In genomic region chr5:93611510-93611899, GRCh38 we compare ENCODE assay signal across 20 cellular contexts. TPM values are rescaled to one million over a fixed set of nuclear protein-coding genes. Genes with fewer than 3 reads are reported as not detected.
DNase-seq lines count a peak whose midpoint lies in the region; ATAC-seq and TF ChIP-seq lines count a peak whose summit lies in the region.
"Had no signal": no experiment of that assay in that cellular context is flagged by ENCODE, and none has a peak within 500 bp of the region (broad histone marks: within the 10 kb centered on the region; RNA-seq: fewer than 3 reads in every experiment).

No MANE protein-coding gene starts in this region.

- peaks cover 4% of the 10 kb centered on the region for H4K20me1 ChIP-seq in smooth muscle cell (ENCODE audit: low read depth)
- H4K20me1 ChIP-seq in osteoblast (ENCODE audit: insufficient read depth, low read length) = peaks cover 2% of the 10 kb centered on the region

- no peak overlapping the region for H3K27ac Mint-ChIP-seq in activated T-cell treated with anti-CD3 and anti-CD28 coated beads, Interleukin-2, amount 50 U/mL, for 72 hours
- H3K27ac Mint-ChIP-seq in WTC11 = no peak overlapping the region
- H3K27ac Mint-ChIP-seq: activated T-helper 17 cell treated with anti-CD3 and anti-CD28 coated beads, Interleukin-2, amount 50 U/mL, for 72 hours had no signal

- H2AFZ ChIP-seq in smooth muscle cell (ENCODE audit: low read depth) = no peak overlapping the region
- no peak overlapping the region for H2AFZ ChIP-seq in osteoblast (ENCODE audit: low read length)

- H3K9ac ChIP-seq in iPS-15b (ENCODE audit: low read depth, low read length) = no peak overlapping the region
- no peak overlapping the region for H3K9ac ChIP-seq in smooth muscle cell (ENCODE audit: low read depth)

- H3K4me3 ChIP-seq in iPS-15b (ENCODE audit: low read depth, low read length) (peak overlapping the region; percentile 41), smooth muscle cell (no peak overlapping the region), osteoblast (ENCODE audit: insufficient read depth, low read length) (no peak overlapping the region)
- H3K4me3 ChIP-seq: lung, thyroid gland had no signal

- ATAC-seq in activated T-cell treated with anti-CD3 and anti-CD28 coated beads, Interleukin-2, amount 50 U/mL, for 72 hours (replicated peaks in 1 of 2) = no peak
- ATAC-seq in WTC11 = no peak
- no peak for ATAC-seq in HG02852 (IDR thresholded peaks at IDR 0.05; ENCODE audit: unreplicated experiment)
- ATAC-seq in GM18498 (IDR thresholded peaks at IDR 0.05; ENCODE audit: unreplicated experiment) = no peak
- ATAC-seq: activated CD4-positive, CD25-positive, alpha-beta regulatory T cell treated with anti-CD3 and anti-CD28 coated beads, Interleukin-2, amount 50 U/mL, for 24 hours; activated T-helper 17 cell treated with anti-CD3 and anti-CD28 coated beads, Interleukin-2, amount 50 U/mL, for 72 hours; naive thymus-derived CD4-positive, alpha-beta T cell had no signal

- POLR2A ChIA-PET in WTC11 (lab: Charles Lee) = interaction anchor here (0.8 to 1.1 kb wide), 2 partner anchors 9 to 29 kb away, joined by 3 to 4 read pairs; partner anchors contain the start of gene NR2F1

- TF ChIP-seq CTCF in WTC11 (IDR thresholded peaks at IDR 0.05) (no peak), smooth muscle cell (IDR thresholded peaks at IDR 0.05; ENCODE audit: borderline replicate concordance, insufficient read depth, poor library complexity, severe bottlenecking) (no peak), osteoblast (IDR thresholded peaks at IDR 0.05; ENCODE audit: extremely low read depth, low read depth, low read length) (no peak)

- 7% methylated on average over 7 of the region's 7 CpGs for whole genome bisulfite sequencing in smooth muscle cell (ENCODE audit: low lambda C conversion rate)

- H3K4me1 Mint-ChIP-seq in activated T-cell treated with anti-CD3 and anti-CD28 coated beads, Interleukin-2, amount 50 U/mL, for 72 hours (ENCODE audit: low read depth) = peaks cover 32% of the 10 kb centered on the region
- H3K4me1 Mint-ChIP-seq in WTC11 = peaks cover 52% of the 10 kb centered on the region
- H3K4me1 Mint-ChIP-seq: activated T-helper 17 cell treated with anti-CD3 and anti-CD28 coated beads, Interleukin-2, amount 50 U/mL, for 72 hours had no signal

- H3K36me3 ChIP-seq in iPS-15b (ENCODE audit: control insufficient read depth, insufficient read depth, low read length) = no peaks in the 10 kb centered on the region
- no peaks in the 10 kb centered on the region for H3K36me3 ChIP-seq in smooth muscle cell (ENCODE audit: low read depth)
- no peaks in the 10 kb centered on the region for H3K36me3 ChIP-seq in osteoblast (ENCODE audit: insufficient read depth, low read length)
- H3K36me3 ChIP-seq: thyroid gland had no signal

- peaks cover 0 to 3% of the 10 kb centered on the region in 2 donors for H3K36me3 Mint-ChIP-seq in activated T-cell treated with anti-CD3 and anti-CD28 coated beads, Interleukin-2, amount 50 U/mL, for 72 hours (ENCODE audit: insufficient read depth in 2 of 2)
- no peaks in the 10 kb centered on the region for H3K36me3 Mint-ChIP-seq in WTC11

- H3K27ac ChIP-seq in smooth muscle cell (ENCODE audit: low read depth) (no peak overlapping the region), osteoblast (ENCODE audit: low read depth, low read length) (no peak overlapping the region)
- H3K27ac ChIP-seq: thyroid gland had no signal

- H3K4me2 ChIP-seq in smooth muscle cell (peak overlapping the region; percentile 73), osteoblast (ENCODE audit: insufficient read depth, low read length) (no peak overlapping the region)

- no peaks in the 10 kb centered on the region for H3K79me2 ChIP-seq in smooth muscle cell (ENCODE audit: low read depth)
- no peaks in the 10 kb centered on the region for H3K79me2 ChIP-seq in osteoblast (ENCODE audit: insufficient read depth, low read length)

- H3K4me1 ChIP-seq in iPS-15b (ENCODE audit: control insufficient read depth, insufficient read depth, low read length) (peaks cover 15% of the 10 kb centered on the region), smooth muscle cell (ENCODE audit: low read depth) (peaks cover 12% of the 10 kb centered on the region), osteoblast (ENCODE audit: insufficient read depth, low read length) (peaks cover 15% of the 10 kb centered on the region)

- DNase-seq in activated T-cell treated with anti-CD3 and anti-CD28 coated beads, Interleukin-2, amount 50 U/mL, for 72 hours = no peak
- no peak for DNase-seq in activated T-cell treated with anti-CD3 and anti-CD28 coated beads, Interleukin-2, amount 50 U/mL, for 48 hours
- DNase-seq in WTC11 (ENCODE audit: low spot score) (no peak), smooth muscle cell (lab: John Stamatoyannopoulos, UW; ENCODE audit: unreplicated experiment) (no peak), osteoblast (ENCODE audit: insufficient read length, low spot score, missing footprints) (no peak)
- DNase-seq: 8988T; activated CD8-positive, alpha-beta memory T cell treated with anti-CD3 and anti-CD28 coated beads for 24 hours; DMS153; head of caudate nucleus; KG1; naive thymus-derived CD4-positive, alpha-beta T cell; NCI-H2081 treated with DMSO at 0.1 percent for 48 hours; T-helper 9 cell had no signal

- H3K9me3 ChIP-seq in iPS-15b (ENCODE audit: control insufficient read depth, insufficient read depth, low read length) (no peaks in the 10 kb centered on the region), smooth muscle cell (replicated peaks; ENCODE audit: low read depth) (no peaks in the 10 kb centered on the region), osteoblast (ENCODE audit: low read depth, low read length) (no peaks in the 10 kb centered on the region)
- H3K9me3 ChIP-seq: thyroid gland had no signal

- peak overlapping the region; percentile 5 to 60 for H3K4me3 Mint-ChIP-seq in activated T-cell treated with anti-CD3 and anti-CD28 coated beads, Interleukin-2, amount 50 U/mL, for 72 hours
- peak overlapping the region; percentile 59 for H3K4me3 Mint-ChIP-seq in WTC11
- H3K4me3 Mint-ChIP-seq: activated T-helper 17 cell treated with anti-CD3 and anti-CD28 coated beads, Interleukin-2, amount 50 U/mL, for 72 hours had no signal

- H3F3A ChIP-seq in smooth muscle cell (ENCODE audit: low read depth) = peaks cover 11% of the 10 kb centered on the region

- H3K9me3 Mint-ChIP-seq in activated T-cell treated with anti-CD3 and anti-CD28 coated beads, Interleukin-2, amount 50 U/mL, for 72 hours = no peaks in the 10 kb centered on the region
- H3K9me3 Mint-ChIP-seq in WTC11 = no peaks in the 10 kb centered on the region

- H3K27me3 ChIP-seq in iPS-15b (ENCODE audit: control insufficient read depth, insufficient read depth, low read length) (peaks cover 99% of the 10 kb centered on the region), smooth muscle cell (ENCODE audit: low read depth) (peaks cover 99% of the 10 kb centered on the region), osteoblast (ENCODE audit: insufficient read depth, low read length) (peaks cover 67% of the 10 kb centered on the region)

- peaks cover 90% of the 10 kb centered on the region for H3K27me3 Mint-ChIP-seq in activated T-cell treated with anti-CD3 and anti-CD28 coated beads, Interleukin-2, amount 50 U/mL, for 72 hours (ENCODE audit: low read depth)
- H3K27me3 Mint-ChIP-seq in WTC11 (ENCODE audit: low read depth) = no peaks in the 10 kb centered on the region; the same call in 1 of the 2 replicates

- CTCF ChIA-PET in WTC11 (lab: Charles Lee) = interaction anchor here (0.6 to 2.0 kb wide), 6 partner anchors 9 to 1282 kb away, joined by 3 to 11 read pairs (median 4); no protein-coding TSS in a partner anchor

TF ChIP-seq in WTC11, 78 proteins besides CTCF, POLR2A, EP300 and RAD21 (continues in another document):
- TF ChIP-seq NR3C1 (CRISPR knock-in tag; conservative IDR thresholded peaks at IDR 0.05; ENCODE audit: low read depth) = no peak
- TF ChIP-seq IRF1 (CRISPR knock-in tag; IDR thresholded peaks at IDR 0.05) = no peak
- no peak for TF ChIP-seq PRRX2 (CRISPR knock-in tag; IDR thresholded peaks at IDR 0.05)
- TF ChIP-seq MYBL2 (CRISPR knock-in tag; IDR thresholded peaks at IDR 0.05) = no peak
- TF ChIP-seq AR (CRISPR knock-in tag; IDR thresholded peaks at IDR 0.05) = no peak
- no peak for TF ChIP-seq JAZF1 (CRISPR knock-in tag; IDR thresholded peaks at IDR 0.05)

RNA-seq across cellular contexts. Expression of gene NR2F1, which starts 28.5 kb away (rescaled TPM):
- total RNA-seq in activated T-cell treated with anti-CD3 and anti-CD28 coated beads, Interleukin-2, amount 50 U/mL, for 72 hours = not detected
- 0.18 to 0.34 TPM (median 0.31 TPM) in 3 replicates for total RNA-seq in WTC11 (2021)
- total RNA-seq in smooth muscle cell = 8.2 and 22.5 TPM in 2 replicates
- 5.9 and 6.0 TPM in 2 replicates for polyA plus RNA-seq in smooth muscle cell
- total RNA-seq in osteoblast = 7.2 and 10.6 TPM in 2 replicates
- total RNA-seq: activated T-helper 17 cell treated with anti-CD3 and anti-CD28 coated beads, Interleukin-2, amount 50 U/mL, for 72 hours; naive thymus-derived CD4-positive, alpha-beta T cell had no signal
- polyA plus RNA-seq: naive thymus-derived CD4-positive, alpha-beta T cell had no signal

RNA-seq across cellular contexts. Expression of gene NR2F1-AS1, which starts 30.5 kb away (rescaled TPM):
- total RNA-seq in activated T-cell treated with anti-CD3 and anti-CD28 coated beads, Interleukin-2, amount 50 U/mL, for 72 hours = under 1 TPM; 0.41 to 0.93 TPM
- 0.76 to 1.7 TPM (median 1.5 TPM) in 3 replicates for total RNA-seq in WTC11 (2021)
- total RNA-seq in smooth muscle cell = 18.7 and 31.0 TPM in 2 replicates
- 22.9 and 26.1 TPM in 2 replicates for polyA plus RNA-seq in smooth muscle cell
- total RNA-seq in osteoblast = 15.9 and 17.4 TPM in 2 replicates
- total RNA-seq: activated T-helper 17 cell treated with anti-CD3 and anti-CD28 coated beads, Interleukin-2, amount 50 U/mL, for 72 hours; naive thymus-derived CD4-positive, alpha-beta T cell had no signal
- polyA plus RNA-seq: naive thymus-derived CD4-positive, alpha-beta T cell had no signal
